Comparison of ENCODE assay signal across 9 cellular contexts in genomic region chr3:122102191-122102935, GRCh38. TPM values are rescaled to one million over a fixed set of nuclear protein-coding genes. Genes with fewer than 3 reads are reported as not detected.
A peak's percentile ranks its signal among the peaks of the same experiment; 100 is the strongest.
DNase-seq lines count a peak whose midpoint lies in the region; ATAC-seq and TF ChIP-seq lines count a peak whose summit lies in the region.
"Had no signal": no experiment of that assay in that cellular context is flagged by ENCODE, and none has a peak within 500 bp of the region (broad histone marks: within the 10 kb centered on the region; RNA-seq: fewer than 3 reads in every experiment).

No MANE protein-coding gene starts in this region.

- TF ChIP-seq POLR2A in body of pancreas (IDR thresholded peaks at IDR 0.05), result no peak

- peaks cover 56% of the 10 kb centered on the region for H3K36me3 Mint-ChIP-seq in dendritic cell treated with granulocyte-macrophage colony-stimulating factor and Interleukin-4, amounts not matched to agents 40 ng/mL and 50 ng/mL, for 4 days (ENCODE audit: low read depth)

- no peaks in the 10 kb centered on the region for H3K4me1 ChIP-seq in body of pancreas

- H3K27ac Mint-ChIP-seq in dendritic cell treated with granulocyte-macrophage colony-stimulating factor and Interleukin-4, amounts not matched to agents 40 ng/mL and 50 ng/mL, for 4 days, result peak overlapping the region; percentile 57

- no peak overlapping the region for H3K4me3 ChIP-seq in body of pancreas

- no peaks in the 10 kb centered on the region for H3K27me3 ChIP-seq in body of pancreas

- no peaks in the 10 kb centered on the region for H3K27me3 Mint-ChIP-seq in dendritic cell treated with granulocyte-macrophage colony-stimulating factor and Interleukin-4, amounts not matched to agents 40 ng/mL and 50 ng/mL, for 4 days

- no peaks in the 10 kb centered on the region for H3K36me3 ChIP-seq in body of pancreas (replicated peaks in 1 of 2; ENCODE audit: insufficient read depth in 1 of 2, low read depth in 2 of 2)

- peaks cover 22% of the 10 kb centered on the region for H3K4me1 Mint-ChIP-seq in dendritic cell treated with granulocyte-macrophage colony-stimulating factor and Interleukin-4, amounts not matched to agents 40 ng/mL and 50 ng/mL, for 4 days (ENCODE audit: low read depth)

- intact Hi-C loops in dendritic cell treated with granulocyte-macrophage colony-stimulating factor and Interleukin-4, amounts not matched to agents 40 ng/mL and 50 ng/mL, for 4 days (cut with micrococcal nuclease), result loop anchor here (2.0 kb wide), 1 partner anchor 154 kb away; no protein-coding TSS in a partner anchor
- intact Hi-C loops in body of pancreas (cut with DNase I), result loop anchor here (5.0 kb wide), 1 partner anchor 160 kb away; no protein-coding TSS in a partner anchor

- 64 to 79% methylated on average over 4 of the region's 4 CpGs for WGBS in body of pancreas, 2 donors

- no peak overlapping the region for H3K27ac ChIP-seq in body of pancreas

- DNase-seq in midbrain (lab: John Stamatoyannopoulos, UW), result no peak
- DNase-seq in iPS-NIHi11 (ENCODE audit: low spot score), result no peak
- DNase-seq in body of pancreas, result no peak
- DNase-seq in NCI-H2029 (lab: John Stamatoyannopoulos, UW), result no peak

- no peaks in the 10 kb centered on the region for H3K9me3 Mint-ChIP-seq in dendritic cell treated with granulocyte-macrophage colony-stimulating factor and Interleukin-4, amounts not matched to agents 40 ng/mL and 50 ng/mL, for 4 days

- H3K4me3 Mint-ChIP-seq in dendritic cell treated with granulocyte-macrophage colony-stimulating factor and Interleukin-4, amounts not matched to agents 40 ng/mL and 50 ng/mL, for 4 days, result no peak overlapping the region

- ATAC-seq in GM18861 (IDR thresholded peaks at IDR 0.05; ENCODE audit: unreplicated experiment) (peak; percentile 39), GM21529 (IDR thresholded peaks at IDR 0.05; ENCODE audit: unreplicated experiment) (peak; percentile 53), HG03460 (IDR thresholded peaks at IDR 0.05; ENCODE audit: unreplicated experiment) (peak; percentile 31), body of pancreas (no peak)

- no peaks in the 10 kb centered on the region for H3K9me3 ChIP-seq in body of pancreas

- no peak for TF ChIP-seq CTCF in body of pancreas (IDR thresholded peaks at IDR 0.05)

RNA-seq across cellular contexts. Expression of gene CD86, which starts 47.2 kb away (rescaled TPM):
- total RNA-seq in body of pancreas, result 1 to 10 TPM; 2.9 to 7.6 TPM
- total RNA-seq: astrocyte had no signal
